Comparison of ENCODE assay signal across 1 cellular context in the genomic region with DNA sequence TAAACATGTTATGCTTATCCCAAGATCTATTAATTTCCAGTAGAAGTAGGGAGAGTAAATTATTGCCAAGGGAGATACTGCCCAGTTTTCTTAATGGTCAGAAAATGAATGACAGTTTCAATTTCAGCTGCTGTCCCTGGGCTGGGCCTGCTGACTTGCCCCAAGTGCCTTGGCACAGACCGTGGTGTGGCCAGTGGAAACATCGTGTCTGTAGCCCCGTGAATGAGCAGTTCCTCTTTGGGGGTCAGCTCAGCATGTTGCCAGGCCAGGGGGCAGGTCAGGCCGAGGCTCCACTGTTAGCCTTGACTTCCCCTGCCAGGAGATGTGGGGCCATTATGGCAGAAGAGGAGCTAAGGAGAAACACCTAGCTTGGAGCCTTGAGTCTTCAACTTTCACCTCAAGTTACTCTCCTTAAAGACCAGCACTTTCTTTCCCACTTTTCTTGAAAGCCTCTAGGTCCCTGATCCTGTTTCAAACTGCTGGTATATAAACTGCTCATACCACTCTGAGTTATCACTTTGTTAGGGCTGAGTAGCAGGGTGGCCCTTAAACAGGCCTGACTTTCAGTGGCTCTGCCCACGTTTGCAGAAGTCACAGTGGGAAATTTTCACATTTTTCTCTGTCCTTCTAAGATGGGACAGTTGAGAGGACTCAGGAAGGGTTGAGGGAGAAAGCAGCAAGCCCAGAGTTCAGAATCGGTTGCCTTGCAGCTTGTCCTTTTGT.
TF ChIP-seq lines count a peak whose summit lies in the region.

No MANE protein-coding gene starts in this region.

TF ChIP-seq in IMR-90, 13 proteins besides CTCF, POLR2A, EP300 and RAD21 (continued from another document):
- TF ChIP-seq FOS (IDR thresholded peaks at IDR 0.05; ENCODE audit: low read depth, low read length) (no peak), SMC3 (IDR thresholded peaks at IDR 0.05; ENCODE audit: low read depth, low read length) (no peak), RFX5 (IDR thresholded peaks at IDR 0.05; ENCODE audit: low read depth, low read length) (no peak), MAFK (IDR thresholded peaks at IDR 0.05; ENCODE audit: low read depth, low read length) (no peak)
